In the genomic region with DNA sequence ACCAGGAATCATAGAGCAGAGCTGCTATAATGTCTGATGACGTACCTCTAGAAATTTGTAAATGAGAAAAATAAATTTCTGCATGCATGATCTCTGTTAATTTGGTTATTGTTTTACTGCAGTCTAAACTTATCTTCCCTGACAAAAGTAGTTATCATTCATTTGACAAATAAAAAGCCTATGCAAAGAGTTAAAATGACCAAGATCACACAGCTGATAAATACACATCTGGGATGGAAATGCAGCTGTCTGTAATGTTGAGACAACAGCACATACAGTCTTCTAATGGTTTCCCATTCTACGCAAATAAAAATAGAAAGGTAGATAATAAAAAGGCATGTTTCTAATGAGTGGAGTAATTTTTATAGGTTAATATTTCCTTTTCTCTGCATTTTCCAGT, we compare ENCODE assay signal across 6 cellular contexts.
"Had no signal": no experiment of that assay in that cellular context is flagged by ENCODE, and none has a peak within 500 bp of the region (broad histone marks: within the 10 kb centered on the region; RNA-seq: fewer than 3 reads in every experiment).

No MANE protein-coding gene starts in this region.

- ATAC-seq: K562 had no signal

- FAIRE-seq: HTR-8/SVneo, K562 had no signal

- H3K27ac ChIP-seq: HL-60 had no signal

- DNase-seq: IMR-90, KBM-7, KG1 had no signal

- H3K4me3 ChIP-seq: K562 had no signal
